In genomic region chr5:158676642-158677489, GRCh38 we compare ENCODE assay signal across 12 cellular contexts.
A peak's percentile ranks its signal among the peaks of the same experiment; 100 is the strongest.
DNase-seq lines count a peak whose midpoint lies in the region; ATAC-seq and TF ChIP-seq lines count a peak whose summit lies in the region.
"Had no signal": no experiment of that assay in that cellular context is flagged by ENCODE, and none has a peak within 500 bp of the region (broad histone marks: within the 10 kb centered on the region; RNA-seq: fewer than 3 reads in every experiment).

No MANE protein-coding gene starts in this region.

- H3K36me3 Mint-ChIP-seq in WTC11 (no peaks in the 10 kb centered on the region), nephron progenitor cell (ENCODE audit: low read depth) (no peaks in the 10 kb centered on the region)
- H3K36me3 Mint-ChIP-seq: stimulated activated effector memory CD8-positive, alpha-beta T cell treated with anti-CD3 and anti-CD28 coated beads, Interleukin-12 subunit alpha, Interleukin-12 subunit beta, amount 100 ng/mL, for 72 hours had no signal

- no peaks in the 10 kb centered on the region for H3K27me3 ChIP-seq in MG63
- H3K27me3 ChIP-seq: SJCRH30 had no signal

- H3K36me3 ChIP-seq in MG63, result no peaks in the 10 kb centered on the region
- H3K36me3 ChIP-seq: SJCRH30 had no signal

- H3K9me3 ChIP-seq in MG63, result no peaks in the 10 kb centered on the region
- H3K9me3 ChIP-seq: SJCRH30 had no signal

- TF ChIP-seq CTCF in GM12872 (IDR thresholded peaks at IDR 0.05; ENCODE audit: insufficient read depth, low read depth, low read length) (peak; percentile 30; the same call in 1 of the 3 replicates), WTC11 (IDR thresholded peaks at IDR 0.05) (no peak), nephron progenitor cell (IDR thresholded peaks at IDR 0.05) (peak; percentile 38)

- CTCF ChIA-PET in WTC11 (lab: Charles Lee), result interaction anchor here (0.5 to 1.9 kb wide), 8 partner anchors 19 to 799 kb away, joined by 3 to 7 read pairs (median 4); no protein-coding TSS in a partner anchor

- POLR2A ChIA-PET in WTC11 (lab: Charles Lee), result no interaction called here

- H3K4me1 Mint-ChIP-seq in WTC11, result peaks cover 31% of the 10 kb centered on the region
- peaks cover 41% of the 10 kb centered on the region for H3K4me1 Mint-ChIP-seq in nephron progenitor cell

- H3K27ac Mint-ChIP-seq in WTC11 (no peak overlapping the region), nephron progenitor cell (peak overlapping the region; percentile 74)
- H3K27ac Mint-ChIP-seq: stimulated activated effector memory CD8-positive, alpha-beta T cell treated with anti-CD3 and anti-CD28 coated beads, Interleukin-12 subunit alpha, Interleukin-12 subunit beta, amount 100 ng/mL, for 72 hours had no signal

- H3K4me3 Mint-ChIP-seq in WTC11 (peak overlapping the region; percentile 15), nephron progenitor cell (peak overlapping the region; percentile 52)
- H3K4me3 Mint-ChIP-seq: stimulated activated effector memory CD8-positive, alpha-beta T cell treated with anti-CD3 and anti-CD28 coated beads, Interleukin-12 subunit alpha, Interleukin-12 subunit beta, amount 100 ng/mL, for 72 hours had no signal

- peak; percentile 65 for DNase-seq in WTC11 (ENCODE audit: low spot score)
- DNase-seq in nephron progenitor cell, result peak; percentile 48
- DNase-seq in MG63, result no peak
- DNase-seq in stimulated activated naive CD4-positive, alpha-beta T cell treated with Interleukin-2 at 50 U/mL for 16 hours (lab: John Stamatoyannopoulos, UW), result no peak
- no peak for DNase-seq in NCI-H2227 (lab: John Stamatoyannopoulos, UW; ENCODE audit: unreplicated experiment)
- DNase-seq in activated T-cell treated with anti-CD3 and anti-CD28 coated beads for 4 hours, result no peak
- DNase-seq: activated T-cell treated with anti-CD3 and anti-CD28 coated beads, Interleukin-2, amount 50 U/mL, for 48 hours; KG1 had no signal

- H3K4me3 ChIP-seq in MG63, result no peak overlapping the region
- H3K4me3 ChIP-seq: SJCRH30 had no signal

- no peaks in the 10 kb centered on the region for H3K9me3 Mint-ChIP-seq in WTC11
- no peaks in the 10 kb centered on the region for H3K9me3 Mint-ChIP-seq in nephron progenitor cell
- H3K9me3 Mint-ChIP-seq: stimulated activated effector memory CD8-positive, alpha-beta T cell treated with anti-CD3 and anti-CD28 coated beads, Interleukin-12 subunit alpha, Interleukin-12 subunit beta, amount 100 ng/mL, for 72 hours had no signal

- H3K27me3 Mint-ChIP-seq in WTC11 (ENCODE audit: low read depth) (no peaks in the 10 kb centered on the region; the same call in 1 of the 2 replicates), nephron progenitor cell (ENCODE audit: low read depth, poor library complexity) (peaks cover 3% of the 10 kb centered on the region)

- ATAC-seq in HG02678 (IDR thresholded peaks at IDR 0.05; ENCODE audit: unreplicated experiment) (peak; percentile 35), WTC11 (peak; percentile 95)
- ATAC-seq: stimulated activated effector memory CD8-positive, alpha-beta T cell treated with anti-CD3 and anti-CD28 coated beads, Interleukin-12 subunit alpha, Interleukin-12 subunit beta, amount 100 ng/mL, for 72 hours had no signal

TF ChIP-seq in WTC11, 78 proteins besides CTCF, POLR2A, EP300 and RAD21:
- TF ChIP-seq CREM (CRISPR knock-in tag; IDR thresholded peaks at IDR 0.05), result no peak
- TF ChIP-seq NFE2L1 (CRISPR knock-in tag; IDR thresholded peaks at IDR 0.05), result no peak
- TF ChIP-seq ESRRA (CRISPR knock-in tag; IDR thresholded peaks at IDR 0.05; ENCODE audit: borderline replicate concordance), result no peak
- TF ChIP-seq TEAD1 (CRISPR knock-in tag; IDR thresholded peaks at IDR 0.05), result no peak
- TF ChIP-seq ELF4 (CRISPR knock-in tag; IDR thresholded peaks at IDR 0.05; ENCODE audit: low read depth), result no peak
- TF ChIP-seq EMX1 (CRISPR knock-in tag; IDR thresholded peaks at IDR 0.05), result 0 out of 2 replicates have a peak, but pooled peaks have one; percentile 30
- TF ChIP-seq TEAD4 (CRISPR knock-in tag; IDR thresholded peaks at IDR 0.05), result no peak
- TF ChIP-seq ZNF121 (CRISPR knock-in tag; IDR thresholded peaks at IDR 0.05), result no peak
- TF ChIP-seq ZNF263 (CRISPR knock-in tag; IDR thresholded peaks at IDR 0.05; ENCODE audit: low read depth), result peak; percentile 33; the same call in 1 of the 2 replicates
- TF ChIP-seq ATF1 (CRISPR knock-in tag; IDR thresholded peaks at IDR 0.05), result no peak
- TF ChIP-seq NFATC4 (CRISPR knock-in tag; IDR thresholded peaks at IDR 0.05), result no peak
- no peak for TF ChIP-seq IRF2 (CRISPR knock-in tag; IDR thresholded peaks at IDR 0.05; ENCODE audit: borderline replicate concordance, low read depth)
- TF ChIP-seq ZNF138 (CRISPR knock-in tag; conservative IDR thresholded peaks at IDR 0.05), result no peak
- TF ChIP-seq MXD4 (CRISPR knock-in tag; IDR thresholded peaks at IDR 0.05; ENCODE audit: borderline replicate concordance), result no peak
- TF ChIP-seq MAX (CRISPR knock-in tag; IDR thresholded peaks at IDR 0.05), result no peak
- TF ChIP-seq ZNF232 (CRISPR knock-in tag; IDR thresholded peaks at IDR 0.05), result no peak

Comparison
In these comparisons a context has a peak if more than half of its experiments do, and no peak if none do; other contexts are left out.
1. DNase-seq: peak in WTC11 (single experiment) and nephron progenitor cell (single experiment); none in MG63 (single experiment), stimulated activated naive CD4-positive, alpha-beta T cell treated with Interleukin-2 at 50 U/mL for 16 hours (single experiment), NCI-H2227 (single experiment) and activated T-cell treated with anti-CD3 and anti-CD28 coated beads for 4 hours (single experiment).